17 cellular contexts compared by ENCODE assay signal in genomic region chr12:131499160-131499863, GRCh38.
DNase-seq lines count a peak whose midpoint lies in the region; ATAC-seq and TF ChIP-seq lines count a peak whose summit lies in the region.
"Had no signal": no experiment of that assay in that cellular context is flagged by ENCODE, and none has a peak within 500 bp of the region (broad histone marks: within the 10 kb centered on the region; RNA-seq: fewer than 3 reads in every experiment).

No MANE protein-coding gene starts in this region.

- ATAC-seq in GM21576 (IDR thresholded peaks at IDR 0.05; ENCODE audit: unreplicated experiment) (peak; percentile 76), HG03175 (IDR thresholded peaks at IDR 0.05; ENCODE audit: unreplicated experiment) (peak; percentile 75), heart right ventricle (peak in 6 of 8 donors; percentile 52 to 89 (median 74))
- peak; percentile 68 for ATAC-seq in stimulated activated naive CD8-positive, alpha-beta T cell treated with anti-CD3 and anti-CD28 coated beads, Interleukin-15, Interleukin-2, amounts not matched to agents 100 U/mL and 50 U/mL, for 24 hours
- ATAC-seq: K562, SK-N-SH treated with all-trans-retinoic acid at 6 μM for 48 hours had no signal

- intact Hi-C loops in heart right ventricle (cut with DNase I): no loop called here

- 50 to 63% methylated on average over 1 of the region's 1 CpG for WGBS in heart right ventricle, 2 donors

- no peaks in the 10 kb centered on the region for H3K4me1 ChIP-seq in heart right ventricle
- H3K4me1 ChIP-seq: sigmoid colon had no signal

- no peak overlapping the region for H3K4me3 ChIP-seq in heart right ventricle
- H3K4me3 ChIP-seq: K562, sigmoid colon had no signal

- H3K36me3 ChIP-seq in heart right ventricle: no peaks in the 10 kb centered on the region
- H3K36me3 ChIP-seq: sigmoid colon had no signal

- peaks cover 0 to 17% (median 0%) of the 10 kb centered on the region in 7 donors for H3K27me3 ChIP-seq in heart right ventricle
- H3K27me3 ChIP-seq: sigmoid colon had no signal

- H3K27ac ChIP-seq in heart right ventricle: no peak overlapping the region
- H3K27ac ChIP-seq: sigmoid colon had no signal

- peaks cover 0 to 5% (median 0%) of the 10 kb centered on the region in 11 donors for H3K9me3 ChIP-seq in heart right ventricle
- H3K9me3 ChIP-seq: sigmoid colon had no signal

- DNase-seq in heart right ventricle (no peak), NCI-H1930 (lab: John Stamatoyannopoulos, UW) (no peak), dermis blood vessel endothelial cell (no peak)
- DNase-seq in stimulated activated naive CD8-positive, alpha-beta T cell treated with anti-CD3 and anti-CD28 coated beads, Interleukin-15, Interleukin-2, amounts not matched to agents 100 U/mL and 50 U/mL, for 24 hours: peak; percentile 10
- no peak for DNase-seq in stimulated activated CD8-positive, alpha-beta memory T cell treated with anti-CD3 and anti-CD28 coated beads, Interleukin-4, amount 100 ng/mL, for 48 hours
- DNase-seq in stimulated activated CD4-positive, alpha-beta T cell treated with anti-CD3 and anti-CD28 coated beads, Interleukin-2, amount 100 ng/mL, for 24 hours: no peak
- DNase-seq: erythroblast, HFFc6, NCI-H1417, NCI-H446, nephron progenitor cell, OCI-M1, sigmoid colon had no signal

- TF ChIP-seq CTCF in heart right ventricle (IDR thresholded peaks at IDR 0.05): no peak
